Comparison of ENCODE assay signal across 1 cellular context in genomic region chr15:100903191-100903590, GRCh38.
TF ChIP-seq lines count a peak whose summit lies in the region.

No MANE protein-coding gene starts in this region.

TF ChIP-seq in A549, 52 proteins besides CTCF, POLR2A, EP300 and RAD21 (continued from another document):
- TF ChIP-seq, protein P1, sequence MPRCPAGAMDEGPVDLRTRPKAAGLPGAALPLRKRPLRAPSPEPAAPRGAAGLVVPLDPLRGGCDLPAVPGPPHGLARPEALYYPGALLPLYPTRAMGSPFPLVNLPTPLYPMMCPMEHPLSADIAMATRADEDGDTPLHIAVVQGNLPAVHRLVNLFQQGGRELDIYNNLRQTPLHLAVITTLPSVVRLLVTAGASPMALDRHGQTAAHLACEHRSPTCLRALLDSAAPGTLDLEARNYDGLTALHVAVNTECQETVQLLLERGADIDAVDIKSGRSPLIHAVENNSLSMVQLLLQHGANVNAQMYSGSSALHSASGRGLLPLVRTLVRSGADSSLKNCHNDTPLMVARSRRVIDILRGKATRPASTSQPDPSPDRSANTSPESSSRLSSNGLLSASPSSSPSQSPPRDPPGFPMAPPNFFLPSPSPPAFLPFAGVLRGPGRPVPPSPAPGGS (IDR thresholded peaks at IDR 0.05), result no peak
- TF ChIP-seq HDAC2 (IDR thresholded peaks at IDR 0.05), result no peak
- TF ChIP-seq, protein P2, sequence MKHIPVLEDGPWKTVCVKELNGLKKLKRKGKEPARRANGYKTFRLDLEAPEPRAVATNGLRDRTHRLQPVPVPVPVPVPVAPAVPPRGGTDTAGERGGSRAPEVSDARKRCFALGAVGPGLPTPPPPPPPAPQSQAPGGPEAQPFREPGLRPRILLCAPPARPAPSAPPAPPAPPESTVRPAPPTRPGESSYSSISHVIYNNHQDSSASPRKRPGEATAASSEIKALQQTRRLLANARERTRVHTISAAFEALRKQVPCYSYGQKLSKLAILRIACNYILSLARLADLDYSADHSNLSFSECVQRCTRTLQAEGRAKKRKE (CRISPR knock-in tag; IDR thresholded peaks at IDR 0.05; ENCODE audit: low read depth), result no peak
